In genomic region chr22:32063701-32064100, GRCh38 we compare ENCODE assay signal across 27 cellular contexts. TPM values are rescaled to one million over a fixed set of nuclear protein-coding genes. Genes with fewer than 3 reads are reported as not detected.
"Had no signal": no experiment of that assay in that cellular context is flagged by ENCODE, and none has a peak within 500 bp of the region (broad histone marks: within the 10 kb centered on the region; RNA-seq: fewer than 3 reads in every experiment).

No MANE protein-coding gene starts in this region.

- H3K27ac Mint-ChIP-seq: activated CD4-positive, alpha-beta memory T cell treated with anti-CD3 and anti-CD28 coated beads for 36 hours; activated CD4-positive, alpha-beta T cell treated with anti-CD3 and anti-CD28 coated beads, Interleukin-2, amount 10 ng/mL, durations not matched to agents 7 days and 5 days; activated naive CD4-positive, alpha-beta T cell treated with anti-CD3 and anti-CD28 coated beads, Interleukin-2, amount 50 U/mL, for 72 hours; activated naive CD8-positive, alpha-beta T cell treated with anti-CD3 and anti-CD28 coated beads, Interleukin-2, amount 50 U/mL, for 24 hours; brain; IgD-negative memory B cell; T-cell had no signal

- H3K27me3 ChIP-seq: ascending aorta had no signal

- H3K36me3 ChIP-seq: ascending aorta had no signal

- H3K4me1 Mint-ChIP-seq: activated CD4-positive, alpha-beta T cell treated with anti-CD3 and anti-CD28 coated beads, Interleukin-2, amount 10 ng/mL, durations not matched to agents 7 days and 5 days; activated naive CD8-positive, alpha-beta T cell treated with anti-CD3 and anti-CD28 coated beads, Interleukin-2, amount 50 U/mL, for 24 hours; IgD-negative memory B cell; T-cell had no signal

- DNase-seq: activated CD4-positive, alpha-beta memory T cell treated with anti-CD3 and anti-CD28 coated beads for 36 hours; activated CD4-positive, alpha-beta T cell treated with anti-CD3 and anti-CD28 coated beads, Interleukin-2, amount 10 ng/mL, durations not matched to agents 7 days and 5 days; activated CD4-positive, CD25-positive, alpha-beta regulatory T cell; activated CD8-positive, alpha-beta memory T cell treated with anti-CD3 and anti-CD28 coated beads for 24 hours; activated effector memory CD4-positive, alpha-beta T cell treated with anti-CD3 and anti-CD28 coated beads, Interleukin-2, amount 50 U/mL, for 16 hours; activated naive CD4-positive, alpha-beta T cell treated with Interleukin-2 at 50 U/mL for 16 hours; activated naive CD8-positive, alpha-beta T cell treated with anti-CD3 and anti-CD28 coated beads, Interleukin-2, amount 50 U/mL, for 24 hours; activated T-cell treated with anti-CD3 and anti-CD28 coated beads, Interleukin-2, amount 50 U/mL, for 4 hours; amniotic stem cell; KG1; NCI-H1092 treated with DMSO at 0.1 percent for 48 hours; NCI-H1417 treated with DMSO at 0.1 percent for 48 hours; NCI-H1694 treated with DMSO at 0.1 percent for 48 hours; NCI-H2029 treated with DMSO at 0.1 percent for 48 hours; NCI-H510A treated with DMSO at 0.1 percent for 48 hours; NCI-H69; NK-92 treated with Interleukin-12 subunit alpha and Interleukin-12 subunit beta, amount 100 ng/mL, for 24 hours; T-cell; T-helper 2 cell; T1000 had no signal

- H3K36me3 Mint-ChIP-seq: activated CD4-positive, alpha-beta memory T cell treated with anti-CD3 and anti-CD28 coated beads for 36 hours; activated naive CD4-positive, alpha-beta T cell treated with anti-CD3 and anti-CD28 coated beads, Interleukin-2, amount 50 U/mL, for 72 hours; brain; IgD-negative memory B cell; T-cell had no signal

- H3K27ac ChIP-seq: ascending aorta, SK-N-MC, VCaP had no signal

- H3K4me1 ChIP-seq: ascending aorta had no signal

- H3K4me3 Mint-ChIP-seq: activated CD4-positive, alpha-beta memory T cell treated with anti-CD3 and anti-CD28 coated beads for 36 hours; activated CD4-positive, alpha-beta T cell treated with anti-CD3 and anti-CD28 coated beads, Interleukin-2, amount 10 ng/mL, durations not matched to agents 7 days and 5 days; activated naive CD8-positive, alpha-beta T cell treated with anti-CD3 and anti-CD28 coated beads, Interleukin-2, amount 50 U/mL, for 24 hours; activated T-cell treated with anti-CD3 and anti-CD28 coated beads, Interleukin-2, amount 50 U/mL, for 4 hours; brain; IgD-negative memory B cell; T-cell had no signal

- ATAC-seq: activated naive CD4-positive, alpha-beta T cell treated with anti-CD3 and anti-CD28 coated beads, Interleukin-2, amount 50 U/mL, for 72 hours; activated naive CD8-positive, alpha-beta T cell treated with anti-CD3 and anti-CD28 coated beads, Interleukin-2, amount 50 U/mL, for 24 hours; activated T-cell treated with anti-CD3 and anti-CD28 coated beads, Interleukin-2, amount 50 U/mL, for 4 hours; T-cell had no signal

- H3K9me3 ChIP-seq: ascending aorta had no signal

- H3K4me3 ChIP-seq: ascending aorta, SK-N-MC had no signal

- H3K9me3 Mint-ChIP-seq: activated CD4-positive, alpha-beta memory T cell treated with anti-CD3 and anti-CD28 coated beads for 36 hours; activated CD4-positive, alpha-beta T cell treated with anti-CD3 and anti-CD28 coated beads, Interleukin-2, amount 10 ng/mL, durations not matched to agents 7 days and 5 days; activated naive CD4-positive, alpha-beta T cell treated with anti-CD3 and anti-CD28 coated beads, Interleukin-2, amount 50 U/mL, for 72 hours; activated naive CD8-positive, alpha-beta T cell treated with anti-CD3 and anti-CD28 coated beads, Interleukin-2, amount 50 U/mL, for 24 hours had no signal

RNA-seq across cellular contexts. Expression of gene SLC5A1, which starts 20.6 kb away (rescaled TPM):
- total RNA-seq: activated CD4-positive, alpha-beta memory T cell treated with anti-CD3 and anti-CD28 coated beads for 36 hours; activated CD4-positive, alpha-beta T cell treated with anti-CD3 and anti-CD28 coated beads, Interleukin-2, amount 10 ng/mL, durations not matched to agents 7 days and 5 days; activated naive CD4-positive, alpha-beta T cell treated with anti-CD3 and anti-CD28 coated beads, Interleukin-2, amount 50 U/mL, for 72 hours; activated T-cell treated with anti-CD3 and anti-CD28 coated beads, Interleukin-2, amount 50 U/mL, for 4 hours; ascending aorta; MCF 10A; T-cell had no signal
- polyA plus RNA-seq: IgD-negative memory B cell had no signal
